Comparison of ENCODE assay signal across 31 cellular contexts in genomic region chr2:19686439-19686838, GRCh38.
"Had no signal": no experiment of that assay in that cellular context is flagged by ENCODE, and none has a peak within 500 bp of the region (broad histone marks: within the 10 kb centered on the region; RNA-seq: fewer than 3 reads in every experiment).

No MANE protein-coding gene starts in this region.

- H3K4me1 ChIP-seq: breast epithelium, foreskin keratinocyte had no signal

- DNase-seq: activated B cell treated with CpG ODN at 0.5 μM for 24 hours; activated CD4-positive, alpha-beta T cell treated with anti-CD3 and anti-CD28 coated beads for 48 hours; activated CD4-positive, alpha-beta T cell treated with anti-CD3 and anti-CD28 coated beads, Interleukin-2, amount 50 U/mL, for 1 hour; activated CD4-positive, alpha-beta T cell treated with anti-CD3 and anti-CD28 coated beads, Interleukin-2, amount 50 U/mL, for 48 hours; activated CD8-positive, alpha-beta memory T cell treated with anti-CD3 and anti-CD28 coated beads for 24 hours; activated CD8-positive, alpha-beta T cell treated with anti-CD3 and anti-CD28 coated beads for 36 hours; activated gamma-delta T cell; activated naive CD4-positive, alpha-beta T cell treated with anti-CD3 and anti-CD28 coated beads, Interleukin-2, amount 50 U/mL, for 16 hours; activated naive CD4-positive, alpha-beta T cell treated with Interleukin-2 at 50 U/mL for 16 hours; activated T-cell treated with anti-CD3 and anti-CD28 coated beads, Interleukin-2, amount 50 U/mL, for 4 hours; amniotic stem cell; anterior cingulate cortex; central memory CD4-positive, alpha-beta T cell; effector memory CD4-positive, alpha-beta T cell; erythroblast; foreskin keratinocyte; gastrocnemius medialis; glutamatergic neuron; heart left ventricle; T-helper 1 cell; T-helper 17 cell; T1000; WERI-Rb-1 had no signal

- H3K27ac Mint-ChIP-seq: activated B cell treated with CpG ODN at 0.5 μM for 24 hours; activated CD8-positive, alpha-beta T cell treated with anti-CD3 and anti-CD28 coated beads for 36 hours; activated naive CD8-positive, alpha-beta T cell; activated T-helper 2 cell treated with anti-CD3 and anti-CD28 coated beads, Interferon-gamma antibody, Interleukin-2, Interleukin-4, amounts not matched to agents 10 μg/mL and 5 μg/mL and 100 μg/mL, durations not matched to agents 14 hours and 24 hours and 36 hours; brain; T-helper 17 cell; T-helper 2 cell treated with Interferon-gamma antibody and Interleukin-4, amounts not matched to agents 5 μg/mL and 100 μg/mL, for 36 hours had no signal

- H3K4me1 Mint-ChIP-seq: activated B cell treated with CpG ODN at 0.5 μM for 24 hours, T-helper 17 cell had no signal

- H3K27me3 ChIP-seq: breast epithelium, cardiac muscle cell, esophagus muscularis mucosa, gastrocnemius medialis, heart left ventricle had no signal

- H3K27me3 Mint-ChIP-seq: brain had no signal

- ATAC-seq: activated CD4-positive, CD25-positive, alpha-beta regulatory T cell treated with anti-CD3 and anti-CD28 coated beads, Interleukin-2, amount 50 U/mL, for 24 hours; activated CD8-positive, alpha-beta T cell treated with anti-CD3 and anti-CD28 coated beads for 36 hours; activated T-cell treated with anti-CD3 and anti-CD28 coated beads, Interleukin-2, amount 50 U/mL, for 4 hours; foreskin keratinocyte; gastrocnemius medialis; heart left ventricle; T-helper 17 cell had no signal

- H3K4me3 Mint-ChIP-seq: activated B cell treated with CpG ODN at 0.5 μM for 24 hours; activated CD8-positive, alpha-beta T cell treated with anti-CD3 and anti-CD28 coated beads for 36 hours; activated naive CD8-positive, alpha-beta T cell; activated T-cell treated with anti-CD3 and anti-CD28 coated beads, Interleukin-2, amount 50 U/mL, for 4 hours; brain; T-helper 17 cell; T-helper 2 cell treated with Interferon-gamma antibody and Interleukin-4, amounts not matched to agents 5 μg/mL and 100 μg/mL, for 36 hours had no signal

- H3K27ac ChIP-seq: breast epithelium, cardiac muscle cell, esophagus muscularis mucosa, foreskin keratinocyte, gastrocnemius medialis, heart left ventricle, WERI-Rb-1 had no signal

- H3K4me3 ChIP-seq: breast epithelium, cardiac muscle cell, esophagus muscularis mucosa, gastrocnemius medialis, heart left ventricle had no signal

- H3K36me3 Mint-ChIP-seq: activated naive CD8-positive, alpha-beta T cell; brain had no signal

- H3K36me3 ChIP-seq: breast epithelium, cardiac muscle cell, esophagus muscularis mucosa, gastrocnemius medialis, heart left ventricle, WERI-Rb-1 had no signal

- H3K9me3 ChIP-seq: breast epithelium, esophagus muscularis mucosa, gastrocnemius medialis had no signal

- H3K9me3 Mint-ChIP-seq: activated B cell treated with CpG ODN at 0.5 μM for 24 hours; activated CD8-positive, alpha-beta T cell treated with anti-CD3 and anti-CD28 coated beads for 36 hours; activated T-cell treated with anti-CD3 and anti-CD28 coated beads, Interleukin-2, amount 50 U/mL, for 4 hours; activated T-helper 2 cell treated with anti-CD3 and anti-CD28 coated beads, Interferon-gamma antibody, Interleukin-2, Interleukin-4, amounts not matched to agents 10 μg/mL and 5 μg/mL and 100 μg/mL, durations not matched to agents 14 hours and 24 hours and 36 hours; brain; T-helper 2 cell treated with Interferon-gamma antibody and Interleukin-4, amounts not matched to agents 5 μg/mL and 100 μg/mL, for 36 hours had no signal
